Comparison of ENCODE assay signal across 13 cellular contexts in genomic region chr5:67673180-67673579, GRCh38.
"Had no signal": no experiment of that assay in that cellular context is flagged by ENCODE, and none has a peak within 500 bp of the region (broad histone marks: within the 10 kb centered on the region; RNA-seq: fewer than 3 reads in every experiment).

No MANE protein-coding gene starts in this region.

- H3K4me1 ChIP-seq: right lobe of liver, tibial nerve had no signal

- H3K4me3 ChIP-seq: gastrocnemius medialis, neural progenitor cell, ovary, right lobe of liver, tibial nerve had no signal

- H3K9me3 ChIP-seq: gastrocnemius medialis, ovary, right lobe of liver, tibial nerve had no signal

- H3K27me3 ChIP-seq: gastrocnemius medialis, neural progenitor cell, ovary, right lobe of liver, tibial nerve had no signal

- ATAC-seq: esophagus mucosa; gastrocnemius medialis; natural killer cell treated with Interleukin-12 subunit alpha and Interleukin-12 subunit beta and Interleukin-15 and Interleukin-18, amount 100 ng/mL, for 72 hours; right lobe of liver; stimulated activated effector memory CD8-positive, alpha-beta T cell treated with anti-CD3 and anti-CD28 coated beads, Interleukin-12 subunit alpha, Interleukin-12 subunit beta, amount 100 ng/mL, for 72 hours had no signal

- H3K4me2 ChIP-seq: neural progenitor cell had no signal

- H3K27ac ChIP-seq: gastrocnemius medialis, neural progenitor cell, ovary, right lobe of liver, tibial nerve had no signal

- H2AFZ ChIP-seq: neural progenitor cell had no signal

- H3K9ac ChIP-seq: neural progenitor cell had no signal

- H3K36me3 ChIP-seq: gastrocnemius medialis, neural progenitor cell, ovary, right lobe of liver, tibial nerve had no signal

- DNase-seq: effector memory CD4-positive, alpha-beta T cell; gastrocnemius medialis; islet precursor cell; nucleus accumbens; ovary; right lobe of liver; stimulated activated CD4-positive, alpha-beta T cell treated with anti-CD3 and anti-CD28 coated beads, Interleukin-4, amount 100 ng/mL, for 1 hour; stimulated activated CD8-positive, alpha-beta memory T cell treated with anti-CD3 and anti-CD28 coated beads, Interleukin-4, amount 100 ng/mL, for 48 hours had no signal
